32 cellular contexts compared by ENCODE assay signal in the genomic region with DNA sequence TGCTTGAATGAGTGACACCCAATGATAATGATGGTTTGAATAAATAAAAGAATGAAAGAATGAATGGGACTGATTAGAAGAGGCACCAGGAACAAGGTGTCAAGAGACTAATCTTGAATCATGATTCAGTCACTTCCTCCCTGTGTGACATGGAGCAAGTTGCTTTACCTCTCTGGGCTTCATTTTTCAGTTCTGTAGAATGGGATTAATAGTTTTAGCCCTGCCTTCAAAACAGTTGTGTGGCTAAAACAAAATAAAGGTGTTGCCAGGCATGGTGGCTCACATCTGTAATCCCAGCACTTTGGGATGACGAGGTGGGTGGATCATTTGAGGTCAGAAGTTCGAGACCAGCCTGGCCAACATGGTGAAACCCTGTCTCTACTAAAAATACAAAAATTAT. TPM values are rescaled to one million over a fixed set of nuclear protein-coding genes. Genes with fewer than 3 reads are reported as not detected.
"Had no signal": no experiment of that assay in that cellular context is flagged by ENCODE, and none has a peak within 500 bp of the region (broad histone marks: within the 10 kb centered on the region; RNA-seq: fewer than 3 reads in every experiment).

No MANE protein-coding gene starts in this region.

- H3K4me3 ChIP-seq: neural progenitor cell, pancreas, psoas muscle, right lobe of liver, sigmoid colon, smooth muscle cell, spleen, stomach, thoracic aorta, thyroid gland, tibial nerve, upper lobe of right lung, uterus had no signal

- H3K9me3 ChIP-seq: pancreas, psoas muscle, right lobe of liver, sigmoid colon, spleen, stomach, thoracic aorta, thyroid gland, tibial nerve, upper lobe of right lung, uterus had no signal

- DNase-seq: naive thymus-derived CD4-positive, alpha-beta T cell; natural killer cell; occipital lobe; pancreas; psoas muscle; right cardiac atrium; sigmoid colon; spleen; stimulated activated CD4-positive, alpha-beta T cell treated with anti-CD3 and anti-CD28 coated beads, Interleukin-12 subunit alpha, Interleukin-12 subunit beta, amount 100 ng/mL, for 4 hours; stimulated activated CD4-positive, alpha-beta T cell treated with anti-CD3 and anti-CD28 coated beads, Interleukin-1b, Interleukin-23, amount 100 ng/mL, for 48 hours; stimulated activated CD4-positive, alpha-beta T cell treated with anti-CD3 and anti-CD28 coated beads, Interleukin-4, amount 100 ng/mL, for 1 hour; stimulated activated CD4-positive, alpha-beta T cell treated with anti-CD3 and anti-CD28 coated beads, Interleukin-4, amount 100 ng/mL, for 4 hours; stimulated activated naive B cell treated with anti-CD40 and anti-IgM and Interleukin-4, amounts not matched to agents 10 μg/mL and 1 μg/mL and 100 μg/mL, for 72 hours; stimulated activated naive CD4-positive, alpha-beta T cell treated with Interleukin-2 at 50 U/mL for 16 hours; stomach; thyroid gland; trophoblast cell; uterus had no signal

- H3K9ac ChIP-seq: neural progenitor cell had no signal

- H2AFZ ChIP-seq: neural progenitor cell had no signal

- FAIRE-seq: pancreas had no signal

- H3K4me3 Mint-ChIP-seq: naive thymus-derived CD4-positive, alpha-beta T cell; natural killer cell; nephron; stimulated activated naive B cell treated with anti-CD40 and anti-IgM and Interleukin-4, amounts not matched to agents 10 μg/mL and 1 μg/mL and 100 μg/mL, for 72 hours; stimulated activated naive CD8-positive, alpha-beta T cell treated with anti-CD3 and anti-CD28 coated beads, Interleukin-15, Interleukin-2, amounts not matched to agents 100 ng/mL and 50 ng/mL, for 24 hours had no signal

- H3K27me3 ChIP-seq: neural progenitor cell, pancreas, right lobe of liver, sigmoid colon, spleen, stomach, thyroid gland, tibial nerve, upper lobe of right lung, uterus had no signal

- H3K4me2 ChIP-seq: neural progenitor cell, smooth muscle cell had no signal

- H3K27ac Mint-ChIP-seq: natural killer cell; nephron; progenitor cell of endocrine pancreas; stimulated activated naive B cell treated with anti-CD40 and anti-IgM and Interleukin-4, amounts not matched to agents 10 μg/mL and 1 μg/mL and 100 μg/mL, for 72 hours; stimulated activated naive CD8-positive, alpha-beta T cell treated with anti-CD3 and anti-CD28 coated beads, Interleukin-15, Interleukin-2, amounts not matched to agents 100 ng/mL and 50 ng/mL, for 24 hours had no signal

- H3K4me1 ChIP-seq: pancreas, psoas muscle, right lobe of liver, sigmoid colon, spleen, stomach, thyroid gland, tibial nerve, upper lobe of right lung, uterus had no signal

- H3K4me1 Mint-ChIP-seq: stimulated activated naive B cell treated with anti-CD40 and anti-IgM and Interleukin-4, amounts not matched to agents 10 μg/mL and 1 μg/mL and 100 μg/mL, for 72 hours had no signal

- H3K9me3 Mint-ChIP-seq: naive thymus-derived CD4-positive, alpha-beta T cell; natural killer cell; neural progenitor cell; stimulated activated naive CD8-positive, alpha-beta T cell treated with anti-CD3 and anti-CD28 coated beads, Interleukin-15, Interleukin-2, amounts not matched to agents 100 ng/mL and 50 ng/mL, for 24 hours had no signal

- H3K27me3 Mint-ChIP-seq: stimulated activated naive CD8-positive, alpha-beta T cell treated with anti-CD3 and anti-CD28 coated beads, Interleukin-15, Interleukin-2, amounts not matched to agents 100 ng/mL and 50 ng/mL, for 24 hours had no signal

- ATAC-seq: naive thymus-derived CD4-positive, alpha-beta T cell; natural killer cell; pancreas; psoas muscle; right cardiac atrium; right lobe of liver; stimulated activated naive B cell treated with anti-CD40 and anti-IgM and Interleukin-4, amounts not matched to agents 10 μg/mL and 1 μg/mL and 100 μg/mL, for 72 hours; upper lobe of right lung had no signal

- H3K27ac ChIP-seq: neural progenitor cell, pancreas, psoas muscle, right lobe of liver, sigmoid colon, spleen, stomach, thoracic aorta, thyroid gland, tibial nerve, upper lobe of right lung, uterus had no signal

- H3K36me3 ChIP-seq: neural progenitor cell, pancreas, right lobe of liver, sigmoid colon, spleen, stomach, thoracic aorta, thyroid gland, tibial nerve, upper lobe of right lung, uterus had no signal

- H3K36me3 Mint-ChIP-seq: naive thymus-derived CD4-positive, alpha-beta T cell; natural killer cell; neural progenitor cell; stimulated activated naive B cell treated with anti-CD40 and anti-IgM and Interleukin-4, amounts not matched to agents 10 μg/mL and 1 μg/mL and 100 μg/mL, for 72 hours had no signal

RNA-seq across cellular contexts. Expression of gene MYL10, which starts 37.6 kb away (rescaled TPM):
- total RNA-seq: naive thymus-derived CD4-positive, alpha-beta T cell; natural killer cell; occipital lobe; osteoblast; pancreas; progenitor cell of endocrine pancreas; psoas muscle; renal cortical epithelial cell; right cardiac atrium; right lobe of liver; sigmoid colon; spleen; stomach; subcutaneous adipose tissue; temporal lobe; thoracic aorta; thyroid gland; tibial nerve; upper lobe of right lung; uterus had no signal
- polyA plus RNA-seq: naive thymus-derived CD4-positive, alpha-beta T cell; neural cell; pancreas; right cardiac atrium; sigmoid colon; spleen; stomach had no signal
